ENCODE assay signal across 16 cellular contexts in the genomic region with DNA sequence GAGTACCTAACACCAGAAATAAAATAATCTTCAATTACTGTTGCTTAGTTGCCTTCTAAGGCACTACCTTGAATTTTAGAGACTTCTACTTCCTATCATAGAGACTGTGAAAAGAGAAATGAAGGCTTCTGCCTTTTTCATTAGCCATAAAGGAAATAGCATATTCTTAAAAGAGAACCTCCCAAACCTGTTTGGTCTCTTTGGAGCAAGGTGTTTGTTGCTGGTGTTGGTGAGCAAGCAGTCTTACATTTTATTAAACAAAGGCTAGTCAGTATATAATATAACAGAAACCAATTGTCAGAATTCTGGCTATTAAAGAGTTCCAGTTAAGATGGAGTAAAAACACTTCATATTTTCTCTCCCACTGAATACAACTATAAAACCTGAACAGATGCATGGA.
DNase-seq lines count a peak whose midpoint lies in the region; ATAC-seq and TF ChIP-seq lines count a peak whose summit lies in the region.
"Had no signal": no experiment of that assay in that cellular context is flagged by ENCODE, and none has a peak within 500 bp of the region (broad histone marks: within the 10 kb centered on the region; RNA-seq: fewer than 3 reads in every experiment).

No MANE protein-coding gene starts in this region.

- DNase-seq in Calu3, result peak; percentile 20
- DNase-seq in HPDE6-E6E7 (ENCODE audit: extremely low spot score), result peak; percentile 13
- no peak for DNase-seq in WTC11 (ENCODE audit: low spot score)
- DNase-seq in left kidney (ENCODE audit: low read depth, low spot score), result peak; percentile 39
- DNase-seq in NCI-H2171 (lab: John Stamatoyannopoulos, UW), result no peak
- DNase-seq in caudate nucleus (lab: John Stamatoyannopoulos, UW), result no peak
- DNase-seq in foreskin melanocyte, result no peak
- DNase-seq in substantia nigra (lab: John Stamatoyannopoulos, UW), result no peak
- DNase-seq: C1 segment of cervical spinal cord, EL, H9, NCI-H1417 treated with DMSO at 0.1 percent for 48 hours, NCI-H1930, NCI-H2227 treated with DMSO at 0.1 percent for 48 hours, SHP77 treated with DMSO at 0.1 percent for 48 hours had no signal

- TF ChIP-seq CTCF in Calu3 (IDR thresholded peaks at IDR 0.05; ENCODE audit: unreplicated experiment) (no peak), WTC11 (IDR thresholded peaks at IDR 0.05) (no peak)

- H3K4me3 Mint-ChIP-seq in Calu3 (ENCODE audit: low read depth, unreplicated experiment) (no peak overlapping the region), WTC11 (no peak overlapping the region)
- H3K4me3 Mint-ChIP-seq: H9, IgD-negative memory B cell had no signal

- H3K36me3 Mint-ChIP-seq in Calu3 (ENCODE audit: insufficient read depth, unreplicated experiment) (peaks cover 10% of the 10 kb centered on the region), WTC11 (peaks cover 37% of the 10 kb centered on the region)

- POLR2A ChIA-PET in WTC11 (lab: Charles Lee), result no interaction called here

- H3K4me1 Mint-ChIP-seq in Calu3 (ENCODE audit: low read depth, unreplicated experiment) (peaks cover 18% of the 10 kb centered on the region), WTC11 (peaks cover 14% of the 10 kb centered on the region)
- H3K4me1 Mint-ChIP-seq: IgD-negative memory B cell had no signal

- H3K9me3 Mint-ChIP-seq in Calu3 (ENCODE audit: low read depth, unreplicated experiment) (peaks cover 3% of the 10 kb centered on the region), WTC11 (peaks cover 28% of the 10 kb centered on the region)

- no peak for ATAC-seq in WTC11

- no TSS peak for BruUV-seq in Calu3 (replicated peaks; lab: Mats Ljungman, UMichigan)

- intact Hi-C loops in Calu3 (cut with micrococcal nuclease; ENCODE audit: unreplicated experiment), result loop anchor here (1.0 kb wide), 1 partner anchor 35 kb away; no protein-coding TSS in a partner anchor

- CTCF ChIA-PET in Calu3 (lab: Charles Lee), result interaction anchor here (1.0 kb wide), 1 partner anchor 41 kb away, joined by 3 read pairs; no protein-coding TSS in a partner anchor
- CTCF ChIA-PET in WTC11 (lab: Charles Lee), result interaction anchor here (1.0 kb wide), 1 partner anchor 41 kb away, joined by 3 read pairs; no protein-coding TSS in a partner anchor

- H3K27ac Mint-ChIP-seq in Calu3 (ENCODE audit: unreplicated experiment) (peak overlapping the region; percentile 75), WTC11 (0 out of 2 replicates have a peak overlapping the region, but pooled peaks have one; percentile 14)
- H3K27ac Mint-ChIP-seq: H9, IgD-negative memory B cell had no signal

- H3K27me3 Mint-ChIP-seq in Calu3 (ENCODE audit: unreplicated experiment) (no peaks in the 10 kb centered on the region), WTC11 (ENCODE audit: low read depth) (no peaks in the 10 kb centered on the region)
- H3K27me3 Mint-ChIP-seq: IgD-negative memory B cell had no signal

- H3K27ac ChIP-seq in caudate nucleus (ENCODE audit: low read depth, low read length), result no peak overlapping the region
- no peak overlapping the region for H3K27ac ChIP-seq in substantia nigra (ENCODE audit: low read depth, low read length, poor library complexity, severe bottlenecking)

TF ChIP-seq in WTC11, 78 proteins besides CTCF, POLR2A, EP300 and RAD21:
- no peak for TF ChIP-seq SMAD3 (CRISPR knock-in tag; IDR thresholded peaks at IDR 0.05; ENCODE audit: borderline replicate concordance)
- no peak for TF ChIP-seq SOX15 (CRISPR knock-in tag; IDR thresholded peaks at IDR 0.05)
- TF ChIP-seq, protein P1, sequence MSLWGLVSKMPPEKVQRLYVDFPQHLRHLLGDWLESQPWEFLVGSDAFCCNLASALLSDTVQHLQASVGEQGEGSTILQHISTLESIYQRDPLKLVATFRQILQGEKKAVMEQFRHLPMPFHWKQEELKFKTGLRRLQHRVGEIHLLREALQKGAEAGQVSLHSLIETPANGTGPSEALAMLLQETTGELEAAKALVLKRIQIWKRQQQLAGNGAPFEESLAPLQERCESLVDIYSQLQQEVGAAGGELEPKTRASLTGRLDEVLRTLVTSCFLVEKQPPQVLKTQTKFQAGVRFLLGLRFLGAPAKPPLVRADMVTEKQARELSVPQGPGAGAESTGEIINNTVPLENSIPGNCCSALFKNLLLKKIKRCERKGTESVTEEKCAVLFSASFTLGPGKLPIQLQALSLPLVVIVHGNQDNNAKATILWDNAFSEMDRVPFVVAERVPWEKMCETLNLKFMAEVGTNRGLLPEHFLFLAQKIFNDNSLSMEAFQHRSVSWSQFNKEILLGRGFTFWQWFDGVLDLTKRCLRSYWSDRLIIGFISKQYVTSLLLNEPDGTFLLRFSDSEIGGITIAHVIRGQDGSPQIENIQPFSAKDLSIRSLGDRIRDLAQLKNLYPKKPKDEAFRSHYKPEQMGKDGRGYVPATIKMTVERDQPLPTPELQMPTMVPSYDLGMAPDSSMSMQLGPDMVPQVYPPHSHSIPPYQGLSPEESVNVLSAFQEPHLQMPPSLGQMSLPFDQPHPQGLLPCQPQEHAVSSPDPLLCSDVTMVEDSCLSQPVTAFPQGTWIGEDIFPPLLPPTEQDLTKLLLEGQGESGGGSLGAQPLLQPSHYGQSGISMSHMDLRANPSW (CRISPR knock-in tag; conservative IDR thresholded peaks at IDR 0.05; ENCODE audit: low read depth), result no peak
- no peak for TF ChIP-seq ZNF219 (CRISPR knock-in tag; IDR thresholded peaks at IDR 0.05; ENCODE audit: borderline replicate concordance)
- TF ChIP-seq, protein P2, sequence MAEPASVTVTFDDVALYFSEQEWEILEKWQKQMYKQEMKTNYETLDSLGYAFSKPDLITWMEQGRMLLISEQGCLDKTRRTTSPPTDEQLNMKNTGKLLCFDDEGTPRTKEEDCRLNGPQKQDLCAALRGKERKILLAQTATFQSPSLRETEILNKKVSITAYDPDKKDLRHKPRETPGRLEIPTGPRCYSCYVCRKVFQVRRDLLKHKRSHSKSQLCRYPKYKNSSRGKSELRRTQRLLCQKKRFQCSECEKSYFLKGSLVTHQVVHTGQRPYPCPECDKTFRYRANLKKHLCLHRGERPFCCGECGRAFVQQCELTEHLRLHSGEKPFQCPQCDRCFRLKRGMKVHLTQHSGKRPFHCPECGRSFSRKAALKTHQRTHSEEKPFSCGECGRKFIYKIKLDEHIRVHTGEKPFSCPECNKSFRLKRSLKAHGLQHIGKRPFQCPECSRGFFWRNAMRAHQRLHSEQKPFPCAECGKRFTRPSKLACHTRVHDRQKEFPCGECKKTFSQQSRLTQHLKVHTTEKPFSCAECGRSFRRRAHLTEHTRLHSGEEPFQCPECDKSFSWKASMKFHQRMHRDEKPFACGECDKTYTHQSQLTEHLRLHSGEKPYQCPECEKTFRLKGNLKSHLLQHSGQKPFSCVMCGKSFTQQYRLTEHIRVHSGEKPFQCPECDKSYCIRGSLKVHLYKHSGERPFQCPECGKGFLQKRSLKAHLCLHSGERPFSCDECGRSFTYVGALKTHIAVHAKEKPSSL (CRISPR knock-in tag; conservative IDR thresholded peaks at IDR 0.05), result no peak
- TF ChIP-seq NFYB (CRISPR knock-in tag; conservative IDR thresholded peaks at IDR 0.05; ENCODE audit: low read depth), result no peak
- TF ChIP-seq, protein P3, sequence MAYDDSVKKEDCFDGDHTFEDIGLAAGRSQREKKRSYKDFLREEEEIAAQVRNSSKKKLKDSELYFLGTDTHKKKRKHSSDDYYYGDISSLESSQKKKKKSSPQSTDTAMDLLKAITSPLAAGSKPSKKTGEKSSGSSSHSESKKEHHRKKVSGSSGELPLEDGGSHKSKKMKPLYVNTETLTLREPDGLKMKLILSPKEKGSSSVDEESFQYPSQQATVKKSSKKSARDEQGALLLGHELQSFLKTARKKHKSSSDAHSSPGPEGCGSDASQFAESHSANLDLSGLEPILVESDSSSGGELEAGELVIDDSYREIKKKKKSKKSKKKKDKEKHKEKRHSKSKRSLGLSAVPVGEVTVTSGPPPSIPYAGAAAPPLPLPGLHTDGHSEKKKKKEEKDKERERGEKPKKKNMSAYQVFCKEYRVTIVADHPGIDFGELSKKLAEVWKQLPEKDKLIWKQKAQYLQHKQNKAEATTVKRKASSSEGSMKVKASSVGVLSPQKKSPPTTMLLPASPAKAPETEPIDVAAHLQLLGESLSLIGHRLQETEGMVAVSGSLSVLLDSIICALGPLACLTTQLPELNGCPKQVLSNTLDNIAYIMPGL (CRISPR knock-in tag; IDR thresholded peaks at IDR 0.05), result no peak
- TF ChIP-seq, protein P4, sequence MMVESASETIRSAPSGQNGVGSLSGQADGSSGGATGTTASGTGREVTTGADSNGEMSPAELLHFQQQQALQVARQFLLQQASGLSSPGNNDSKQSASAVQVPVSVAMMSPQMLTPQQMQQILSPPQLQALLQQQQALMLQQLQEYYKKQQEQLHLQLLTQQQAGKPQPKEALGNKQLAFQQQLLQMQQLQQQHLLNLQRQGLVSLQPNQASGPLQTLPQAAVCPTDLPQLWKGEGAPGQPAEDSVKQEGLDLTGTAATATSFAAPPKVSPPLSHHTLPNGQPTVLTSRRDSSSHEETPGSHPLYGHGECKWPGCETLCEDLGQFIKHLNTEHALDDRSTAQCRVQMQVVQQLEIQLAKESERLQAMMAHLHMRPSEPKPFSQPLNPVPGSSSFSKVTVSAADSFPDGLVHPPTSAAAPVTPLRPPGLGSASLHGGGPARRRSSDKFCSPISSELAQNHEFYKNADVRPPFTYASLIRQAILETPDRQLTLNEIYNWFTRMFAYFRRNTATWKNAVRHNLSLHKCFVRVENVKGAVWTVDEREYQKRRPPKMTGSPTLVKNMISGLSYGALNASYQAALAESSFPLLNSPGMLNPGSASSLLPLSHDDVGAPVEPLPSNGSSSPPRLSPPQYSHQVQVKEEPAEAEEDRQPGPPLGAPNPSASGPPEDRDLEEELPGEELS (CRISPR knock-in tag; IDR thresholded peaks at IDR 0.05), result no peak
- TF ChIP-seq ELF4 (CRISPR knock-in tag; IDR thresholded peaks at IDR 0.05; ENCODE audit: low read depth), result no peak

Comparison
In these comparisons a context has a peak if more than half of its experiments do, and no peak if none do; other contexts are left out.
1. DNase-seq: peak in Calu3 (single experiment), HPDE6-E6E7 (single experiment) and left kidney (single experiment); none in WTC11 (single experiment), NCI-H2171 (single experiment), caudate nucleus (0 of 61), foreskin melanocyte (single experiment) and substantia nigra (0 of 49).